ENCODE assay signal across 34 cellular contexts in the genomic region with DNA sequence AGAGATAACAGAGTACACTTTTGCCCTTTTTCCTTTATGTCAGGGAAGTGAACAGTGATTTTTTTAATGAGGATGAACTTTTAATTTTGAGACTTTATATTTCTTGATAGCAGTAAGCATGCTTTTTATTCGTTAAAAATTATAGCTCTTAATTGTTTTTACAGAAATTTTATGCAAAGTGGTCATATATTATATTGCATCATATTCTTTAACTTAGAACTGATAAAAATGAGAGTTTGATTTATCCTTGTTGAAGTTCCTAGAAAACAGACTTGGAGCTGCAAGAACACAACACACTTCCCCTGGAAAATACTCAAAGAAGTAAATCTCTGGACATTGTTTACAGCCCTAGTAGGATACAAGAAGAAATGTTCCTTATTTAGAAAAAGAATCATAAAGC.
"Had no signal": no experiment of that assay in that cellular context is flagged by ENCODE, and none has a peak within 500 bp of the region (broad histone marks: within the 10 kb centered on the region; RNA-seq: fewer than 3 reads in every experiment).

No MANE protein-coding gene starts in this region.

- H3K9me3 ChIP-seq: MG63 had no signal

- DNase-seq: Karpas-422, Kasumi-1, MG63, MM.1S, MV-4-11, NCI-H1048, NCI-H1092, NCI-H1092 treated with DMSO at 0.1 percent for 48 hours, NCI-H1105, NCI-H1105 treated with DMSO at 0.1 percent for 48 hours, NCI-H1417 treated with DMSO at 0.1 percent for 48 hours, NCI-H1436, NCI-H1436 treated with DMSO at 0.1 percent for 48 hours, NCI-H146, NCI-H1694, NCI-H1694 treated with DMSO at 0.1 percent for 48 hours, NCI-H187, NCI-H187 treated with DMSO at 0.1 percent for 48 hours, NCI-H1930, NCI-H2029, NCI-H2029 treated with DMSO at 0.1 percent for 48 hours, NCI-H2081, NCI-H2081 treated with DMSO at 0.1 percent for 48 hours, NCI-H2107, NCI-H2171, NCI-H2171 treated with DMSO at 0.1 percent for 48 hours, NCI-H2227 treated with DMSO at 0.1 percent for 48 hours, NCI-H226, NCI-H345, NCI-H446, NCI-H446 treated with DMSO at 0.1 percent for 48 hours, NCI-H510A, NCI-H510A treated with DMSO at 0.1 percent for 48 hours, NCI-H524 had no signal

- H3K36me3 ChIP-seq: MG63 had no signal

- H3K4me3 ChIP-seq: MG63 had no signal
